Comparison of ENCODE assay signal across 11 cellular contexts in genomic region chr2:206212673-206213513, GRCh38. TPM values are rescaled to one million over a fixed set of nuclear protein-coding genes. Genes with fewer than 3 reads are reported as not detected.
DNase-seq lines count a peak whose midpoint lies in the region; ATAC-seq and TF ChIP-seq lines count a peak whose summit lies in the region.
"Had no signal": no experiment of that assay in that cellular context is flagged by ENCODE, and none has a peak within 500 bp of the region (broad histone marks: within the 10 kb centered on the region; RNA-seq: fewer than 3 reads in every experiment).

No MANE protein-coding gene starts in this region.

- H3K27me3 ChIP-seq in cardiac muscle cell (no peaks in the 10 kb centered on the region), vagina (no peaks in the 10 kb centered on the region)

- intact Hi-C loops in Right ventricle myocardium inferior (cut with DNase I) (no loop called here), vagina (cut with DNase I) (no loop called here)

- no peak for TF ChIP-seq POLR2A in vagina (IDR thresholded peaks at IDR 0.05)

- H3K36me3 ChIP-seq in cardiac muscle cell (no peaks in the 10 kb centered on the region), vagina (no peaks in the 10 kb centered on the region)

- ATAC-seq in Right ventricle myocardium inferior (no peak), HG03159 (IDR thresholded peaks at IDR 0.05; ENCODE audit: unreplicated experiment) (no peak)
- ATAC-seq: K562 had no signal

- H3K9me3 ChIP-seq in cardiac muscle cell (ENCODE audit: low read depth) (no peaks in the 10 kb centered on the region), vagina (no peaks in the 10 kb centered on the region)

- peak overlapping the region; percentile 67 for H3K27ac ChIP-seq in cardiac muscle cell
- peak overlapping the region; percentile 52 for H3K27ac ChIP-seq in vagina

- H3K4me1 ChIP-seq in cardiac muscle cell (ENCODE audit: low read depth) (peaks cover 23% of the 10 kb centered on the region), vagina (peaks cover 11% of the 10 kb centered on the region)

- DNase-seq in cardiac muscle cell (ENCODE audit: low read depth in 1 of 2, low spot score in 1 of 2), result peak; percentile 15 to 80
- no peak for DNase-seq in Right ventricle myocardium inferior (ENCODE audit: missing footprints)
- peak; percentile 29 for DNase-seq in inferior parietal cortex (ENCODE audit: extremely low spot score)
- no peak for DNase-seq in vagina (ENCODE audit: extremely low spot score in 2 of 2)
- DNase-seq in hippocampal formation (lab: John Stamatoyannopoulos, UW), result no peak
- no peak for DNase-seq in activated naive CD4-positive, alpha-beta T cell treated with anti-CD3 and anti-CD28 coated beads, Interleukin-2, amount 50 U/mL, for 16 hours
- DNase-seq: activated CD4-positive, alpha-beta T cell treated with anti-CD3 and anti-CD28 coated beads for 4 hours; CD4-positive, alpha-beta memory T cell had no signal

- H3K4me3 ChIP-seq in cardiac muscle cell (no peak overlapping the region), WI38 (ENCODE audit: low read depth, low read length) (peak overlapping the region; percentile 40), vagina (peak overlapping the region; percentile 12 to 19)
- H3K4me3 ChIP-seq: K562 had no signal

- TF ChIP-seq CTCF in cardiac muscle cell (IDR thresholded peaks at IDR 0.05; ENCODE audit: low read depth, low read length), result no peak
- no peak for TF ChIP-seq CTCF in WI38 (IDR thresholded peaks at IDR 0.05; ENCODE audit: low read depth, low read length)
- no peak for TF ChIP-seq CTCF in vagina (IDR thresholded peaks at IDR 0.05)

RNA-seq across cellular contexts. Expression of gene EEF1B2, which starts 53.2 kb away (rescaled TPM):
- total RNA-seq in cardiac muscle cell (390 and 474 TPM in 2 replicates), Right ventricle myocardium inferior (283 TPM), vagina (353 TPM)
- polyA plus RNA-seq in cardiac muscle cell, result 337 and 414 TPM in 2 replicates

RNA-seq across cellular contexts. Expression of gene NDUFS1, which starts 53.6 kb away (rescaled TPM):
- total RNA-seq in cardiac muscle cell, result 145 and 191 TPM in 2 replicates
- polyA plus RNA-seq in cardiac muscle cell, result 86.8 and 113 TPM in 2 replicates
- total RNA-seq in Right ventricle myocardium inferior, result 468 TPM
- total RNA-seq in vagina, result 33.6 TPM

Comparison
In these comparisons a context has a peak if more than half of its experiments do, and no peak if none do; other contexts are left out.
1. DNase-seq: peak in cardiac muscle cell (2 of 2) and inferior parietal cortex (single experiment); none in Right ventricle myocardium inferior (single experiment), vagina (0 of 2), hippocampal formation (0 of 2) and activated naive CD4-positive, alpha-beta T cell treated with anti-CD3 and anti-CD28 coated beads, Interleukin-2, amount 50 U/mL, for 16 hours (single experiment).